Comparison of ENCODE assay signal across 27 cellular contexts in the genomic region with DNA sequence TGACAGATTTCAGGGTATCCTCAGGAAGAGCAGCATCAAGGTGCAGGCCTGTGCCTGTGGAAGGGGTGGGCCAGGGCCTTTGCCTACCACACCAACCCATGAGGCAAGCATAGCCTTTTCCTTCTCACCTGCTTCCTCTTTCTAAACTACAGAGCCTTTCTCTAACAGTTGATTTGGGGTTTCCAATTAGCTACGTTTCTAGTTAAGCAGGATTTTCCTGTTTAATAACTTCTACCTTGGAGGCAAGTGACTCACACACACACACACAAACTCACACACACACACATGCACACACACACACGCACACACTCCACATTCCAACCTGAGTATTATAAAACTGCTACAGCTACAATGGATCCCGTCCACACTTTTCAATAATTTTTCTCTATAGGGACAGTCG.
A peak's percentile ranks its signal among the peaks of the same experiment; 100 is the strongest.
DNase-seq lines count a peak whose midpoint lies in the region; ATAC-seq, FAIRE-seq and TF ChIP-seq lines count a peak whose summit lies in the region.
"Had no signal": no experiment of that assay in that cellular context is flagged by ENCODE, and none has a peak within 500 bp of the region (broad histone marks: within the 10 kb centered on the region; RNA-seq: fewer than 3 reads in every experiment).

No MANE protein-coding gene starts in this region.

- H3K4me3 ChIP-seq in Jurkat, Clone E6-1 (ENCODE audit: low read length), result no peak overlapping the region
- H3K4me3 ChIP-seq in H1 (ENCODE audit: extremely low read depth in 1 of 4, insufficient read depth in 2 of 4, low read depth in 3 of 4, low read length in 4 of 4), result no peak overlapping the region
- no peak overlapping the region for H3K4me3 ChIP-seq in foreskin fibroblast (ENCODE audit: low read depth in 1 of 2, low read length in 2 of 2)
- H3K4me3 ChIP-seq in esophagus squamous epithelium, result no peak overlapping the region
- H3K4me3 ChIP-seq: right lobe of liver, SJCRH30 had no signal

- POLR2A ChIA-PET in H1 (lab: Charles Lee; ENCODE audit: partially characterized antibody), result no interaction called here

- TF ChIP-seq CTCF in H1 (IDR thresholded peaks at IDR 0.05; ENCODE audit: control extremely low read depth in 1 of 3, insufficient read depth in 1 of 3, low read depth in 1 of 3, low read length in 3 of 3) (no peak), mesothelial cell of epicardium (IDR thresholded peaks at IDR 0.05; ENCODE audit: unreplicated experiment) (no peak), foreskin fibroblast (IDR thresholded peaks at IDR 0.05; ENCODE audit: low read depth, low read length) (no peak), esophagus squamous epithelium (IDR thresholded peaks at IDR 0.05) (no peak)

- no peak overlapping the region for H3K4me3 Mint-ChIP-seq in mesothelial cell of epicardium
- H3K4me3 Mint-ChIP-seq: activated naive CD4-positive, alpha-beta T cell treated with anti-CD3 and anti-CD28 coated beads, Interleukin-2, amount 50 U/mL, for 24 hours; neural crest cell; stimulated activated memory B cell treated with anti-CD40 and anti-IgM and Interleukin-4, amounts not matched to agents 10 μg/mL and 1 μg/mL and 100 μg/mL, for 72 hours had no signal

- no peak overlapping the region for H2BK15ac ChIP-seq in H1 (ENCODE audit: low read length)

- H3K9ac ChIP-seq in H1 (replicated peaks in 1 of 4; ENCODE audit: extremely low read depth in 1 of 4, low read depth in 3 of 4, low read length in 3 of 4), result no peak overlapping the region

- no peak overlapping the region for H3K4me2 ChIP-seq in H1 (ENCODE audit: insufficient read depth in 1 of 2, low read depth in 2 of 2, low read length in 2 of 2)

- no peaks in the 10 kb centered on the region for H3K36me3 Mint-ChIP-seq in mesothelial cell of epicardium
- H3K36me3 Mint-ChIP-seq: activated naive CD4-positive, alpha-beta T cell treated with anti-CD3 and anti-CD28 coated beads, Interleukin-2, amount 50 U/mL, for 24 hours; stimulated activated memory B cell treated with anti-CD40 and anti-IgM and Interleukin-4, amounts not matched to agents 10 μg/mL and 1 μg/mL and 100 μg/mL, for 72 hours had no signal

- H3K27ac ChIP-seq in H1 (ENCODE audit: low read depth, low read length), result no peak overlapping the region
- H3K27ac ChIP-seq in esophagus squamous epithelium, result no peak overlapping the region
- H3K27ac ChIP-seq: HL-60, right lobe of liver, SJCRH30 had no signal

- H3K56ac ChIP-seq in H1 (replicated peaks; ENCODE audit: insufficient read length, low read depth, low read length), result no peak overlapping the region

- no peak overlapping the region for H2BK120ac ChIP-seq in H1 (replicated peaks; ENCODE audit: low read depth, low read length)

- H3K27me3 ChIP-seq in H1 (replicated peaks in 1 of 4; ENCODE audit: control insufficient read depth in 3 of 4, extremely low read depth in 1 of 4, insufficient read depth in 3 of 4, low read length in 3 of 4) (no peaks in the 10 kb centered on the region), esophagus squamous epithelium (no peaks in the 10 kb centered on the region)
- H3K27me3 ChIP-seq: right lobe of liver had no signal

- H3K36me3 ChIP-seq in H1 (ENCODE audit: control insufficient read depth in 2 of 4, insufficient read depth in 4 of 4, low read length in 3 of 4), result no peaks in the 10 kb centered on the region
- H3K36me3 ChIP-seq in esophagus squamous epithelium, result no peaks in the 10 kb centered on the region
- H3K36me3 ChIP-seq: right lobe of liver, SJCRH30 had no signal

- no peak for TF ChIP-seq RAD21 in H1 (IDR thresholded peaks at IDR 0.05 in 1 of 2, conservative IDR thresholded peaks at IDR 0.05 in 1 of 2; ENCODE audit: low read depth in 2 of 2, low read length in 2 of 2)

- H2BK20ac ChIP-seq in H1 (ENCODE audit: low read length), result no peak overlapping the region

- TF ChIP-seq EP300 in H1 (IDR thresholded peaks at IDR 0.05; ENCODE audit: borderline replicate concordance in 1 of 2, low read depth in 2 of 2, low read length in 2 of 2), result no peak

- no peak overlapping the region for H4K8ac ChIP-seq in H1 (ENCODE audit: extremely low read depth, insufficient read depth, low read length)

- H3K9me3 ChIP-seq in H1 (ENCODE audit: insufficient read depth in 2 of 2, low read depth in 1 of 2, low read length in 1 of 2) (no peaks in the 10 kb centered on the region), esophagus squamous epithelium (no peaks in the 10 kb centered on the region)
- H3K9me3 ChIP-seq: right lobe of liver, SJCRH30 had no signal

- ATAC-seq in HG03439 (IDR thresholded peaks at IDR 0.05; ENCODE audit: unreplicated experiment), result no peak
- ATAC-seq: right lobe of liver; stimulated activated memory B cell treated with anti-CD40 and anti-IgM and Interleukin-4, amounts not matched to agents 10 μg/mL and 1 μg/mL and 100 μg/mL, for 72 hours had no signal

- peak overlapping the region; percentile 92 for H3K27ac Mint-ChIP-seq in mesothelial cell of epicardium
- H3K27ac Mint-ChIP-seq: activated naive CD4-positive, alpha-beta T cell treated with anti-CD3 and anti-CD28 coated beads, Interleukin-2, amount 50 U/mL, for 24 hours; stimulated activated memory B cell treated with anti-CD40 and anti-IgM and Interleukin-4, amounts not matched to agents 10 μg/mL and 1 μg/mL and 100 μg/mL, for 72 hours had no signal

- no peak overlapping the region for H2AK5ac ChIP-seq in H1 (ENCODE audit: low read depth, low read length)

- H3K4me1 Mint-ChIP-seq in mesothelial cell of epicardium, result peaks cover 28% of the 10 kb centered on the region
- H3K4me1 Mint-ChIP-seq: activated naive CD4-positive, alpha-beta T cell treated with anti-CD3 and anti-CD28 coated beads, Interleukin-2, amount 50 U/mL, for 24 hours; neural crest cell; stimulated activated memory B cell treated with anti-CD40 and anti-IgM and Interleukin-4, amounts not matched to agents 10 μg/mL and 1 μg/mL and 100 μg/mL, for 72 hours had no signal

- no peak overlapping the region for H3K14ac ChIP-seq in H1 (ENCODE audit: insufficient read length)

- peak overlapping the region; percentile 85; the same call in 1 of the 2 replicates for H2AFZ ChIP-seq in H1 (ENCODE audit: low read length)

- H3K4me1 ChIP-seq in H1 (replicated peaks in 1 of 4; ENCODE audit: control insufficient read depth in 3 of 4, insufficient read depth in 4 of 4, low read length in 3 of 4) (peaks cover 0 to 3% (median 0%) of the 10 kb centered on the region in 4 experiments; a peak in 1 of 7 replicates), esophagus squamous epithelium (no peaks in the 10 kb centered on the region)
- H3K4me1 ChIP-seq: right lobe of liver, SJCRH30 had no signal

- 92% methylated on average over 4 of the region's 4 CpGs; no CpG with 5 or more reads in 1 of the 2 experiments for WGBS in H1 (ENCODE audit: extremely low coverage in 1 of 2, insufficient coverage in 1 of 2, insufficient read length in 1 of 2, insufficient replicate concordance in 2 of 2, low coverage in 1 of 2, low lambda C conversion rate in 2 of 2, missing lambda C conversion rate in 1 of 2), 2 experiments
- 53 to 62% methylated on average over 4 of the region's 4 CpGs for WGBS in esophagus squamous epithelium, 2 donors

- FAIRE-seq in H1 (lab: Jason Lieb, UNC), result no peak
- FAIRE-seq: endometrium, keratinocyte had no signal

- no peak overlapping the region for H4K5ac ChIP-seq in H1 (ENCODE audit: insufficient read length, low read depth, low read length)

- no peaks in the 10 kb centered on the region for H3K79me1 ChIP-seq in H1 (ENCODE audit: low read depth, low read length)

- H3K9me3 Mint-ChIP-seq in mesothelial cell of epicardium, result peaks cover 5% of the 10 kb centered on the region
- H3K9me3 Mint-ChIP-seq: neural crest cell had no signal

- H2BK5ac ChIP-seq in H1 (ENCODE audit: low read depth, low read length), result no peak overlapping the region

- no peaks in the 10 kb centered on the region for H3K79me2 ChIP-seq in H1 (ENCODE audit: control insufficient read depth in 1 of 2, insufficient read depth in 2 of 2, low read length in 2 of 2)

- peaks cover 2% of the 10 kb centered on the region; the same call in 1 of the 2 replicates for H3K23me2 ChIP-seq in H1 (ENCODE audit: low read depth, low read length)

- DNase-seq in DMS53 (lab: John Stamatoyannopoulos, UW) (peak; percentile 78), H1 (ENCODE audit: low read depth in 1 of 2, low spot score in 2 of 2) (no peak), mesothelial cell of epicardium (ENCODE audit: low spot score in 2 of 2, unreplicated experiment in 2 of 2) (peak in 1 of 2 experiments; percentile 67), T-helper 9 cell (no peak), foreskin fibroblast (no peak), esophagus squamous epithelium (lab: John Stamatoyannopoulos, UW) (no peak)
- DNase-seq in Jurkat, Clone E6-1 (ENCODE audit: low read depth, low spot score), result peak; percentile 8
- DNase-seq: ACHN; activated CD4-positive, alpha-beta T cell treated with anti-CD3 and anti-CD28 coated beads, Interleukin-2, amount 50 U/mL, for 4 hours; activated CD4-positive, CD25-positive, alpha-beta regulatory T cell; activated CD8-positive, alpha-beta memory T cell treated with anti-CD3 and anti-CD28 coated beads, Interleukin-2, amount 50 U/mL, for 4 hours; caudate nucleus; dermis blood vessel endothelial cell; DND-41; NCI-H1930; NCI-H69; right lobe of liver; SJCRH30; stimulated activated CD4-positive, alpha-beta T cell treated with anti-CD3 and anti-CD28 coated beads, Interleukin-4, amount 100 ng/mL, for 4 hours; substantia nigra had no signal

- intact Hi-C loops in esophagus squamous epithelium (cut with DNase I), result no loop called here

- CTCF ChIA-PET in H1 (lab: Charles Lee; ENCODE audit: partially characterized antibody), result no interaction called here

- H4K20me1 ChIP-seq in H1 (replicated peaks in 1 of 2; ENCODE audit: control insufficient read depth in 1 of 2, insufficient read depth in 2 of 2, low read length in 2 of 2), result no peaks in the 10 kb centered on the region

- 0 out of 2 replicates have a peak overlapping the region, but pooled peaks have one; percentile 21 for H3K18ac ChIP-seq in H1 (ENCODE audit: extremely low read depth, low read length)

- H3K23ac ChIP-seq in H1 (ENCODE audit: insufficient read length), result no peak overlapping the region

- no peak for TF ChIP-seq POLR2A in H1 (IDR thresholded peaks at IDR 0.05; ENCODE audit: control extremely low read depth in 1 of 2, low read depth in 2 of 2, low read length in 2 of 2)
- TF ChIP-seq POLR2A in esophagus squamous epithelium (IDR thresholded peaks at IDR 0.05), result no peak

- H3K27me3 Mint-ChIP-seq in mesothelial cell of epicardium (ENCODE audit: low read depth), result no peaks in the 10 kb centered on the region
- H3K27me3 Mint-ChIP-seq: stimulated activated memory B cell treated with anti-CD40 and anti-IgM and Interleukin-4, amounts not matched to agents 10 μg/mL and 1 μg/mL and 100 μg/mL, for 72 hours had no signal

- no peak overlapping the region for H2BK12ac ChIP-seq in H1 (ENCODE audit: low read depth, low read length)

- no peak overlapping the region for H3K4ac ChIP-seq in H1 (replicated peaks; ENCODE audit: insufficient read length, low read depth, low read length)

- H4K91ac ChIP-seq in H1 (replicated peaks; ENCODE audit: insufficient read length, low read length), result no peak overlapping the region

TF ChIP-seq in H1, 55 proteins besides CTCF, POLR2A, EP300 and RAD21 (continues in another document):
- TF ChIP-seq ZNF274 (IDR thresholded peaks at IDR 0.05; ENCODE audit: borderline replicate concordance, extremely low read depth, low read length) (no peak), SP2 (IDR thresholded peaks at IDR 0.05; ENCODE audit: low read length) (no peak), GABPA (IDR thresholded peaks at IDR 0.05; ENCODE audit: borderline replicate concordance, insufficient read depth, low read length) (no peak)

Comparison
In these comparisons a context has a peak if more than half of its experiments do, and no peak if none do; other contexts are left out.
1. DNase-seq: peak in DMS53 (single experiment) and Jurkat, Clone E6-1 (single experiment); none in H1 (0 of 2), T-helper 9 cell (single experiment), foreskin fibroblast (0 of 2) and esophagus squamous epithelium (single experiment).